Comparison of ENCODE assay signal across 18 cellular contexts in the genomic region with DNA sequence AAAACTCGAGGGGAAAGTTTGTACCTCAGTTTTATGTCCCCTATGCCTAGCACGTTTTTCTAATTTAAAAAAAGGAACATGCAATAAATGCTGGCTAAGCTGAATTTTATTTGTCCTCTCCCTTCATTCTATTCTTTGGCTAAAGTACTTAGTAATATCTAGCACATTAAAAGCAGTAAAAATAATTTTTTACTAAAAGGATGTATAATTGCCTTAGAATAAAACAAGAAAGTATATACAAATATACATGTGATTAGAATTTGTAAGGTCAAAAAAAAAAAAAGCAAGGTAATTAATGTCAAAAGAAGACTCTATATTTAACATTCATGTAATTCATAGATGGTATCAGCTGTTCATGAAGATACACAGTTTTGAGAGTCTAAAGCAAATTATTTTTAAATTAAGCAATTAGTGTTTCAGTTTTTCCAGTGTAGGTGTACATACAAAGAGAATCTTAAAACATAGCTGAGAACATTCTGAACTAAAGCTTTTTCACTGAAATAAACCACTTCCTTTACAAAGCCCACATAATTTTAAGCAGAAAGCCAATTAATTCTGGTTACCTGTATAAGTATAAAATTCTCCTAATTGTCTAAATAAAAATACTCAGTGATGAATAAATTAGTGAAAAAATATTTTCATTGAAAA. TPM values are rescaled to one million over a fixed set of nuclear protein-coding genes. Genes with fewer than 3 reads are reported as not detected.
DNase-seq lines count a peak whose midpoint lies in the region; ATAC-seq, FAIRE-seq and TF ChIP-seq lines count a peak whose summit lies in the region.
"Had no signal": no experiment of that assay in that cellular context is flagged by ENCODE, and none has a peak within 500 bp of the region (broad histone marks: within the 10 kb centered on the region; RNA-seq: fewer than 3 reads in every experiment).

No MANE protein-coding gene starts in this region.

- no peaks in the 10 kb centered on the region; the same call in 1 of the 2 replicates for H3K9me2 ChIP-seq in PC-9 (ENCODE audit: insufficient read depth)

- no peaks in the 10 kb centered on the region for H3K4me1 ChIP-seq in PC-9 (replicated peaks; ENCODE audit: insufficient read depth)
- H3K4me1 ChIP-seq: esophagus squamous epithelium, lower lobe of right lung had no signal

- no peak overlapping the region for H2AFZ ChIP-seq in PC-9

- H3K27ac ChIP-seq in CD4-positive, alpha-beta T cell (ENCODE audit: low read depth, low read length) = no peak overlapping the region
- 0 out of 2 replicates have a peak overlapping the region, but pooled peaks have one; percentile 17 for H3K27ac ChIP-seq in PC-9
- H3K27ac ChIP-seq: esophagus squamous epithelium, lower lobe of right lung had no signal

- intact Hi-C loops in CD4-positive, alpha-beta T cell (cut with DNase I, micrococcal nuclease) = no loop called here
- intact Hi-C loops in PC-9 (cut with micrococcal nuclease; ENCODE audit: unreplicated experiment) = loop anchor here (10.0 kb wide), 1 partner anchor 403 kb away; no protein-coding TSS in a partner anchor

- CTCF ChIA-PET in CD4-positive, alpha-beta T cell (lab: Charles Lee) = interaction anchor here (0.7 kb wide), 2 partner anchors 123 to 166 kb away, joined by 3 read pairs; no protein-coding TSS in a partner anchor
- CTCF ChIA-PET in PC-9 (lab: Charles Lee) = interaction anchor here (0.6 kb wide), 1 partner anchor 95 kb away, joined by 4 read pairs; no protein-coding TSS in a partner anchor

- peaks cover 22% of the 10 kb centered on the region for H4K20me1 ChIP-seq in PC-9 (ENCODE audit: insufficient read depth)

- no TSS peak for BruUV-seq in PC-9 (replicated peaks; lab: Mats Ljungman, UMichigan)

- H3F3A ChIP-seq in PC-9 (ENCODE audit: insufficient read depth, low read depth) = no peaks in the 10 kb centered on the region; the same call in 1 of the 2 replicates

- H3K4me3 ChIP-seq in GM12865 (ENCODE audit: low read depth, low read length) = peak overlapping the region; percentile 13; the same call in 1 of the 2 replicates
- no peak overlapping the region for H3K4me3 ChIP-seq in PC-9
- H3K4me3 ChIP-seq: esophagus squamous epithelium, lower lobe of right lung, MG63 had no signal

- H3K36me3 ChIP-seq in PC-9 (ENCODE audit: low read depth) = peaks cover 3% of the 10 kb centered on the region; the same call in 1 of the 2 replicates
- H3K36me3 ChIP-seq: lower lobe of right lung, MG63 had no signal

- H3K36me3 Mint-ChIP-seq in CD4-positive, alpha-beta T cell (ENCODE audit: low read depth) = peaks cover 12% of the 10 kb centered on the region
- H3K36me3 Mint-ChIP-seq in effector memory CD8-positive, alpha-beta T cell (ENCODE audit: insufficient read depth) = peaks cover 12% of the 10 kb centered on the region

- H3K9me3 Mint-ChIP-seq in CD4-positive, alpha-beta T cell = no peaks in the 10 kb centered on the region
- no peaks in the 10 kb centered on the region for H3K9me3 Mint-ChIP-seq in effector memory CD8-positive, alpha-beta T cell

- TF ChIP-seq CTCF in CD4-positive, alpha-beta T cell (IDR thresholded peaks at IDR 0.05) = no peak
- TF ChIP-seq CTCF in GM12865 (IDR thresholded peaks at IDR 0.05; ENCODE audit: insufficient read depth, low read depth, low read length, missing control alignments) (no peak), PC-9 (conservative IDR thresholded peaks at IDR 0.05) (no peak)

- H3K27ac Mint-ChIP-seq in CD4-positive, alpha-beta T cell = peak overlapping the region; percentile 35
- H3K27ac Mint-ChIP-seq in effector memory CD8-positive, alpha-beta T cell = no peak overlapping the region

- no peaks in the 10 kb centered on the region for H3K27me3 ChIP-seq in CD4-positive, alpha-beta T cell (ENCODE audit: control insufficient read depth, insufficient read depth, low read length)
- H3K27me3 ChIP-seq in PC-9 (ENCODE audit: insufficient read depth, low read depth) = no peaks in the 10 kb centered on the region
- H3K27me3 ChIP-seq: dorsolateral prefrontal cortex, esophagus squamous epithelium, MG63 had no signal

- ATAC-seq in CD4-positive, alpha-beta T cell (ENCODE audit: poor library complexity) = peak; percentile 46
- ATAC-seq in effector memory CD8-positive, alpha-beta T cell (replicated peaks) = peak; percentile 21
- ATAC-seq: lower lobe of right lung had no signal

- POLR2A ChIA-PET in CD4-positive, alpha-beta T cell (lab: Charles Lee) = interaction anchor here (0.7 to 1.9 kb wide), 7 partner anchors 9 to 125 kb away, joined by 3 to 12 read pairs (median 3); partner anchors contain the start of gene HBS1L
- POLR2A ChIA-PET in PC-9 (lab: Charles Lee; ENCODE audit: unreplicated experiment) = interaction anchor here (0.6 kb wide), 1 partner anchor 379 kb away, joined by 6 read pairs; no protein-coding TSS in a partner anchor

- DNase-seq in CD4-positive, alpha-beta T cell = no peak
- no peak for DNase-seq in GM12865 (ENCODE audit: low read depth)
- DNase-seq in PC-9 = no peak
- no peak for DNase-seq in effector memory CD8-positive, alpha-beta T cell
- DNase-seq in HTR-8/SVneo (ENCODE audit: insufficient read length, low spot score) = no peak
- no peak for DNase-seq in DMS 273 treated with DMSO at 0.1 percent for 48 hours (lab: John Stamatoyannopoulos, UW)
- DNase-seq in NCI-H1436 treated with DMSO at 0.1 percent for 48 hours (lab: John Stamatoyannopoulos, UW) = no peak
- DNase-seq: activated CD4-positive, CD25-positive, alpha-beta regulatory T cell; activated CD8-positive, alpha-beta memory T cell treated with anti-CD3 and anti-CD28 coated beads, Interleukin-2, amount 50 U/mL, for 48 hours; dorsolateral prefrontal cortex; esophagus squamous epithelium; glutamatergic neuron; H7; lower lobe of right lung; MG63; NCI-H1930; SIG-M5; stimulated activated CD4-positive, alpha-beta T cell treated with anti-CD3 and anti-CD28 coated beads, Interleukin-4, amount 100 ng/mL, for 1 hour had no signal

- peaks cover 76% of the 10 kb centered on the region for H3K4me1 Mint-ChIP-seq in CD4-positive, alpha-beta T cell (ENCODE audit: low read depth)
- H3K4me1 Mint-ChIP-seq in effector memory CD8-positive, alpha-beta T cell (ENCODE audit: low read depth in 2 of 2) = peaks cover 14 to 23% of the 10 kb centered on the region in 2 donors

- no peaks in the 10 kb centered on the region for H3K9me3 ChIP-seq in CD4-positive, alpha-beta T cell (ENCODE audit: control insufficient read depth, low read length)
- no peaks in the 10 kb centered on the region for H3K9me3 ChIP-seq in PC-9 (ENCODE audit: insufficient read depth, low read depth)
- H3K9me3 ChIP-seq: esophagus squamous epithelium, lower lobe of right lung, MG63 had no signal

- no peaks in the 10 kb centered on the region for H3K27me3 Mint-ChIP-seq in CD4-positive, alpha-beta T cell
- H3K27me3 Mint-ChIP-seq in effector memory CD8-positive, alpha-beta T cell = no peaks in the 10 kb centered on the region

- no peak for FAIRE-seq in HTR-8/SVneo (lab: Jason Lieb, UNC)

- H3K4me2 ChIP-seq in PC-9 = no peak overlapping the region

- peak overlapping the region; percentile 22 for H3K4me3 Mint-ChIP-seq in CD4-positive, alpha-beta T cell
- peak overlapping the region in 1 of 2 donors; percentile 25 for H3K4me3 Mint-ChIP-seq in effector memory CD8-positive, alpha-beta T cell

- H3K79me2 ChIP-seq in PC-9 (ENCODE audit: low read depth) = 0 out of 2 replicates have a peak, but pooled peaks cover 4% of the 10 kb centered on the region

RNA-seq across cellular contexts. Expression of gene HBS1L, which starts 32.4 kb away (rescaled TPM):
- 100 to 1,000 TPM; 106 to 117 TPM for total RNA-seq in CD4-positive, alpha-beta T cell
- 70.5 and 84.4 TPM in 2 replicates for total RNA-seq in PC-9 (2021)
